Comparison of ENCODE assay signal across 10 cellular contexts in the genomic region with DNA sequence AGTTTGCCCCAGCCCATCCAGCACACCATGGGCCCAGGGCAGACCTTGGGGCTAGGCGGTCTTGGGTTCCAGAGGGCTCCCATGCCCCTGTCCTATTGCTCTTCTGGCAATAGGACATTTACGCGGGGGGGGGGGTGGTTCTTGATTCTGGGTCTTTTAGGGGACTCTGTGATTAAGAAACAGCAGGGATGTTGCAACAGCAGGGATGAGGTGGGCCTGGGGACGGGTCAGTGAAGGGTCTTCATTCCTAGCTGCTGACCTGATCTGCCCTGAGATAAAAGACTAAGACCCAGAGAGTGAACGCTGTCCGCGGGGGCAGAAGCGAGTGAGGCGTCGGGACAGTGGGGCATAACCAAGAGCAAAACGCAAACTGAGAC. TPM values are rescaled to one million over a fixed set of nuclear protein-coding genes. Genes with fewer than 3 reads are reported as not detected.
A peak's percentile ranks its signal among the peaks of the same experiment; 100 is the strongest.
DNase-seq lines count a peak whose midpoint lies in the region; ATAC-seq and TF ChIP-seq lines count a peak whose summit lies in the region.
"Had no signal": no experiment of that assay in that cellular context is flagged by ENCODE, and none has a peak within 500 bp of the region (broad histone marks: within the 10 kb centered on the region; RNA-seq: fewer than 3 reads in every experiment).

No MANE protein-coding gene starts in this region.

- H3K9me3 ChIP-seq in neural progenitor cell (ENCODE audit: low read depth) = no peaks in the 10 kb centered on the region

- no peaks in the 10 kb centered on the region for H3K36me3 ChIP-seq in neural progenitor cell

- H2AFZ ChIP-seq in neural progenitor cell (replicated peaks) = no peak overlapping the region

- no peaks in the 10 kb centered on the region for H3K79me2 ChIP-seq in neural progenitor cell (ENCODE audit: low read depth)

- H3K4me2 ChIP-seq in neural progenitor cell = peak overlapping the region; percentile 95

- peaks cover 82% of the 10 kb centered on the region for H3K27me3 ChIP-seq in neural progenitor cell

- H3K4me1 ChIP-seq in neural progenitor cell = peaks cover 9% of the 10 kb centered on the region

- no peak for DNase-seq in AG10803 (ENCODE audit: low read depth)
- DNase-seq in NB4 (ENCODE audit: low read depth) = no peak
- no peak for DNase-seq in endothelial cell (ENCODE audit: low spot score)
- no peak for DNase-seq in neural progenitor cell (ENCODE audit: low spot score)
- DNase-seq in NCI-H187 (lab: John Stamatoyannopoulos, UW) = no peak
- no peak for DNase-seq in NCI-H1105 treated with DMSO at 0.1 percent for 48 hours (lab: John Stamatoyannopoulos, UW)
- DNase-seq in dermis blood vessel endothelial cell = no peak
- DNase-seq: activated T-cell treated with anti-CD3 and anti-CD28 coated beads for 4 hours, GDM1 had no signal

- H3K4me3 Mint-ChIP-seq in endothelial cell (ENCODE audit: unreplicated experiment) (peak overlapping the region; percentile 87), neural progenitor cell (peak overlapping the region; percentile 87)

- H3K4me3 ChIP-seq in AG10803 (ENCODE audit: low read length) (peak overlapping the region; percentile 66), NB4 (ENCODE audit: low read depth, low read length) (peak overlapping the region; percentile 40), neural progenitor cell (peak overlapping the region; percentile 61)

- no peaks in the 10 kb centered on the region for H3K36me3 Mint-ChIP-seq in endothelial cell (ENCODE audit: low read depth, unreplicated experiment)
- no peaks in the 10 kb centered on the region for H3K36me3 Mint-ChIP-seq in neural progenitor cell

- no peak for ATAC-seq in HG02763 (IDR thresholded peaks at IDR 0.05; ENCODE audit: unreplicated experiment)

- H3K27ac ChIP-seq in neural progenitor cell = no peak overlapping the region

- no peaks in the 10 kb centered on the region for H3K9me3 Mint-ChIP-seq in endothelial cell (ENCODE audit: unreplicated experiment)
- H3K9me3 Mint-ChIP-seq in neural progenitor cell = no peaks in the 10 kb centered on the region

- H4K20me1 ChIP-seq in neural progenitor cell (ENCODE audit: low read depth) = peaks cover 12% of the 10 kb centered on the region

- peaks cover 17% of the 10 kb centered on the region for H3F3A ChIP-seq in neural progenitor cell (ENCODE audit: low read depth)

- TF ChIP-seq CTCF in AG10803 (conservative IDR thresholded peaks at IDR 0.05; ENCODE audit: low read length) (no peak), NB4 (IDR thresholded peaks at IDR 0.05; ENCODE audit: low read depth, low read length) (no peak), endothelial cell (IDR thresholded peaks at IDR 0.05; ENCODE audit: unreplicated experiment) (no peak), neural progenitor cell (IDR thresholded peaks at IDR 0.05) (no peak)

- H3K27me3 Mint-ChIP-seq in endothelial cell (ENCODE audit: unreplicated experiment) (peaks cover 12% of the 10 kb centered on the region), neural progenitor cell (ENCODE audit: insufficient read depth, low read depth) (peaks cover 10% of the 10 kb centered on the region)

- H3K27ac Mint-ChIP-seq in endothelial cell (ENCODE audit: unreplicated experiment) = no peak overlapping the region
- no peak overlapping the region for H3K27ac Mint-ChIP-seq in neural progenitor cell

- no peak for TF ChIP-seq POLR2A in NB4 (IDR thresholded peaks at IDR 0.05; ENCODE audit: extremely low read depth, insufficient read length)

- peaks cover 11% of the 10 kb centered on the region for H3K4me1 Mint-ChIP-seq in endothelial cell (ENCODE audit: unreplicated experiment)
- H3K4me1 Mint-ChIP-seq in neural progenitor cell = peaks cover 7% of the 10 kb centered on the region

- H3K9ac ChIP-seq in neural progenitor cell = no peak overlapping the region

RNA-seq across cellular contexts. Expression of a gene that starts 0.4 kb away (rescaled TPM):
- 4.9 TPM for total RNA-seq in endothelial cell (ENCODE audit: unreplicated experiment)
- 0.09 and 0.25 TPM in 2 replicates for total RNA-seq in neural progenitor cell (ENCODE audit: low replicate concordance)
- 2.7 and 4.6 TPM in 2 replicates for total RNA-seq in dermis blood vessel endothelial cell

RNA-seq across cellular contexts. Expression of a gene that starts 19.6 kb away (rescaled TPM):
- 0.31 TPM for total RNA-seq in endothelial cell (ENCODE audit: unreplicated experiment)
- total RNA-seq in neural progenitor cell (ENCODE audit: low replicate concordance) = not detected in 2 replicates
- not detected in 2 replicates for total RNA-seq in dermis blood vessel endothelial cell
